Comparison of ENCODE assay signal across 16 cellular contexts in genomic region chr2:36468463-36469266, GRCh38.
DNase-seq lines count a peak whose midpoint lies in the region; ATAC-seq and TF ChIP-seq lines count a peak whose summit lies in the region.
"Had no signal": no experiment of that assay in that cellular context is flagged by ENCODE, and none has a peak within 500 bp of the region (broad histone marks: within the 10 kb centered on the region; RNA-seq: fewer than 3 reads in every experiment).

No MANE protein-coding gene starts in this region.

- H3K4me1 ChIP-seq in skeletal muscle satellite cell (ENCODE audit: control insufficient read depth, insufficient read depth, low read length) = peaks cover 35% of the 10 kb centered on the region
- H3K4me1 ChIP-seq in left ventricle myocardium inferior = peaks cover 27% of the 10 kb centered on the region

- in situ Hi-C loops in brain microvascular endothelial cell (cut with HindIII; ENCODE audit: low pct_ligation_motif_present, low sequenced_read_pairs) = no loop called here

- peaks cover 77% of the 10 kb centered on the region for H3K4me1 Mint-ChIP-seq in HFFc6 (ENCODE audit: low read depth)
- H3K4me1 Mint-ChIP-seq: activated CD4-positive, alpha-beta T cell treated with anti-CD3 and anti-CD28 coated beads, Interleukin-2, amount 10 ng/mL, durations not matched to agents 7 days and 5 days; central memory CD8-positive, alpha-beta T cell; T-helper 17 cell had no signal

- no peak overlapping the region for H3K4me3 ChIP-seq in brain microvascular endothelial cell (ENCODE audit: low read depth, low read length)
- peak overlapping the region; percentile 5 for H3K4me3 ChIP-seq in skeletal muscle satellite cell (ENCODE audit: low read length)
- no peak overlapping the region for H3K4me3 ChIP-seq in left ventricle myocardium inferior

- TF ChIP-seq CTCF in HFFc6 (IDR thresholded peaks at IDR 0.05) = no peak; the same call in 1 of the 2 replicates
- peak; percentile 10 for TF ChIP-seq CTCF in brain microvascular endothelial cell (IDR thresholded peaks at IDR 0.05; ENCODE audit: low read depth, low read length, missing control alignments)
- TF ChIP-seq CTCF in left ventricle myocardium inferior (IDR thresholded peaks at IDR 0.05; ENCODE audit: borderline replicate concordance) = no peak

- DNase-seq in HFFc6 (peak; percentile 76), brain microvascular endothelial cell (peak; percentile 73), fibroblast of the conjunctiva (ENCODE audit: low read depth) (peak; percentile 60), left ventricle myocardium inferior (no peak), HPDE6-E6E7 (ENCODE audit: extremely low spot score) (no peak), A172 (ENCODE audit: low spot score) (no peak)
- DNase-seq: activated CD4-positive, alpha-beta T cell treated with anti-CD3 and anti-CD28 coated beads, Interleukin-2, amount 10 ng/mL, durations not matched to agents 7 days and 5 days; COR-L47; NCI-H1092 treated with DMSO at 0.1 percent for 48 hours; right cardiac atrium; T-helper 17 cell had no signal

- H3K27ac Mint-ChIP-seq in HFFc6 = no peak overlapping the region; the same call in 1 of the 2 replicates
- H3K27ac Mint-ChIP-seq: activated CD4-positive, alpha-beta T cell treated with anti-CD3 and anti-CD28 coated beads, Interleukin-2, amount 10 ng/mL, durations not matched to agents 7 days and 5 days; activated T-helper 2 cell treated with anti-CD3 and anti-CD28 coated beads, Interferon-gamma antibody, Interleukin-2, Interleukin-4, amounts not matched to agents 10 μg/mL and 5 μg/mL and 100 μg/mL, durations not matched to agents 14 hours and 24 hours and 36 hours; T-helper 17 cell had no signal

- peaks cover 55% of the 10 kb centered on the region for H3K27me3 Mint-ChIP-seq in HFFc6 (ENCODE audit: insufficient read depth)
- H3K27me3 Mint-ChIP-seq: activated CD4-positive, alpha-beta T cell treated with anti-CD3 and anti-CD28 coated beads, Interleukin-2, amount 10 ng/mL, durations not matched to agents 7 days and 5 days; central memory CD8-positive, alpha-beta T cell; T-helper 17 cell had no signal

- H3K36me3 ChIP-seq in brain microvascular endothelial cell (replicated peaks) (peaks cover 32% of the 10 kb centered on the region), skeletal muscle satellite cell (ENCODE audit: insufficient read depth, low read length) (peaks cover 90% of the 10 kb centered on the region), left ventricle myocardium inferior (peaks cover 31% of the 10 kb centered on the region)

- peaks cover 39% of the 10 kb centered on the region for H3K9me3 Mint-ChIP-seq in HFFc6
- H3K9me3 Mint-ChIP-seq: activated CD4-positive, alpha-beta T cell treated with anti-CD3 and anti-CD28 coated beads, Interleukin-2, amount 10 ng/mL, durations not matched to agents 7 days and 5 days; activated T-helper 2 cell treated with anti-CD3 and anti-CD28 coated beads, Interferon-gamma antibody, Interleukin-2, Interleukin-4, amounts not matched to agents 10 μg/mL and 5 μg/mL and 100 μg/mL, durations not matched to agents 14 hours and 24 hours and 36 hours; central memory CD8-positive, alpha-beta T cell had no signal

- peaks cover 78% of the 10 kb centered on the region for H3K36me3 Mint-ChIP-seq in HFFc6 (ENCODE audit: low read depth)

- peak overlapping the region; percentile 61 for H3K27ac ChIP-seq in brain microvascular endothelial cell
- H3K27ac ChIP-seq in left ventricle myocardium inferior (replicated peaks) = no peak overlapping the region

- H3K27me3 ChIP-seq in brain microvascular endothelial cell (replicated peaks) (no peaks in the 10 kb centered on the region), skeletal muscle satellite cell (ENCODE audit: control insufficient read depth, insufficient read depth, low read length) (no peaks in the 10 kb centered on the region), left ventricle myocardium inferior (ENCODE audit: low read depth) (no peaks in the 10 kb centered on the region)

- no peak for ATAC-seq in GM21360 (IDR thresholded peaks at IDR 0.05; ENCODE audit: unreplicated experiment)
- ATAC-seq: esophagus mucosa, T-helper 17 cell had no signal

- H3K4me3 Mint-ChIP-seq in HFFc6 = peak overlapping the region; percentile 30
- H3K4me3 Mint-ChIP-seq: activated CD4-positive, alpha-beta T cell treated with anti-CD3 and anti-CD28 coated beads, Interleukin-2, amount 10 ng/mL, durations not matched to agents 7 days and 5 days; central memory CD8-positive, alpha-beta T cell; T-helper 17 cell had no signal

- peaks cover under 1% of the 10 kb centered on the region for H3K9me3 ChIP-seq in skeletal muscle satellite cell (replicated peaks; ENCODE audit: low read length)
- H3K9me3 ChIP-seq in left ventricle myocardium inferior (replicated peaks) = peaks cover 8% of the 10 kb centered on the region

- intact Hi-C loops in left ventricle myocardium inferior (cut with micrococcal nuclease) = no loop called here

- H3K4me2 ChIP-seq in skeletal muscle satellite cell (ENCODE audit: low read length) = peak overlapping the region; percentile 30

- peak overlapping the region; percentile 70 for H3K9ac ChIP-seq in skeletal muscle satellite cell (ENCODE audit: low read depth, low read length)

Comparison
In these comparisons a context has a peak if more than half of its experiments do, and no peak if none do; other contexts are left out.
1. DNase-seq: peak in HFFc6 (single experiment), brain microvascular endothelial cell (single experiment) and fibroblast of the conjunctiva (single experiment); none in left ventricle myocardium inferior (single experiment), HPDE6-E6E7 (single experiment) and A172 (single experiment).